ENCODE assay signal across 19 cellular contexts in the genomic region with DNA sequence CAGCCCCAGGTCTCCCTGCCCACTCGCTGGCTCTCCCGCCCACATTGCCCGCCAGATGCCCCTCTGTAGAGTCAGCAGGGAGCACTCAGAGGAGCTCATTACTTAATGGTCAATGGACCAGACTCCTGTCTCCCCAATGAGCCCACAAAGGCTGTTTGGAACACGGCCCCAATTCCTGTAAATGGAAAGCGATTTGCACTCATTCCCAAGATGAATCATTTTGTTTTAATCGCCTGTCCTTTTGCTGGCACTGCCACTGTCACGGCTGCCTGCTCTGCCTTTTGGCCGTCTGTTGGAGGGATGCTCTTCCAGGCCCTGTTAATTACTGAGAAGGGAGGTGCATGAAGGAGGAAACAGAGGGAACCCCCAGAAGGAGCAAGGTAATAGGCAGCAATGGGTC. TPM values are rescaled to one million over a fixed set of nuclear protein-coding genes. Genes with fewer than 3 reads are reported as not detected.
DNase-seq lines count a peak whose midpoint lies in the region; ATAC-seq and TF ChIP-seq lines count a peak whose summit lies in the region.
"Had no signal": no experiment of that assay in that cellular context is flagged by ENCODE, and none has a peak within 500 bp of the region (broad histone marks: within the 10 kb centered on the region; RNA-seq: fewer than 3 reads in every experiment).

No MANE protein-coding gene starts in this region.

- H3K14ac ChIP-seq in trophoblast cell (ENCODE audit: low read length), result no peak overlapping the region
- H3K14ac ChIP-seq in H9 (ENCODE audit: insufficient read depth, low read length), result no peak overlapping the region

- H3K27ac Mint-ChIP-seq in brain (peak overlapping the region; percentile 45 to 71 (median 62)), H9 (peak overlapping the region in 1 of 3 experiments; percentile 19; a peak in 1 of 7 replicates)
- H3K27ac Mint-ChIP-seq: B cell had no signal

- H3K4me1 Mint-ChIP-seq in brain (peaks cover 45% of the 10 kb centered on the region), H9 (peaks cover 0 to 8% of the 10 kb centered on the region in 2 experiments; a peak in 2 of 4 replicates)
- H3K4me1 Mint-ChIP-seq: B cell; CD4-positive, CD25-positive, alpha-beta regulatory T cell had no signal

- H3K27me3 ChIP-seq in MG63, result no peaks in the 10 kb centered on the region
- H3K27me3 ChIP-seq in trophoblast cell (ENCODE audit: insufficient read depth, low read length), result no peaks in the 10 kb centered on the region
- no peaks in the 10 kb centered on the region for H3K27me3 ChIP-seq in H9 (ENCODE audit: insufficient read depth, low read length)
- H3K27me3 ChIP-seq: SJCRH30 had no signal

- H3K36me3 ChIP-seq in MG63 (no peaks in the 10 kb centered on the region), trophoblast cell (ENCODE audit: control insufficient read depth in 1 of 2, insufficient read depth in 2 of 2, low read length in 2 of 2) (no peaks in the 10 kb centered on the region)
- H3K36me3 ChIP-seq: HAP-1, SJCRH30 had no signal

- in situ Hi-C loops in G401 (cut with HindIII; ENCODE audit: low sequenced_read_pairs) (loop anchor here (25.0 kb wide), 1 partner anchor 130 kb away; no protein-coding TSS in a partner anchor), ACHN (cut with HindIII; ENCODE audit: low pct_ligation_motif_present, low pct_unique_long_range_greater_than_20kb, low sequenced_read_pairs) (no loop called here)

- H4K8ac ChIP-seq in trophoblast cell (ENCODE audit: low read depth, low read length), result no peak overlapping the region
- H4K8ac ChIP-seq in H9 (replicated peaks; ENCODE audit: insufficient read length, low read depth, low read length), result no peak overlapping the region

- H3K9me3 ChIP-seq in MG63, result no peaks in the 10 kb centered on the region
- no peaks in the 10 kb centered on the region for H3K9me3 ChIP-seq in trophoblast cell (ENCODE audit: insufficient read depth, low read depth, low read length)
- no peaks in the 10 kb centered on the region for H3K9me3 ChIP-seq in H9 (ENCODE audit: control insufficient read depth, low read depth, low read length)
- H3K9me3 ChIP-seq: Caco-2, HAP-1, SJCRH30 had no signal

- H3K27me3 Mint-ChIP-seq in brain, result peaks cover 6% of the 10 kb centered on the region
- peaks cover 15% of the 10 kb centered on the region for H3K27me3 Mint-ChIP-seq in H9 (ENCODE audit: low read depth)

- H3K18ac ChIP-seq in trophoblast cell (ENCODE audit: low read length) (no peak overlapping the region), H9 (ENCODE audit: insufficient read length, low read depth, low read length) (no peak overlapping the region)

- no peak for ATAC-seq in GM18868 (IDR thresholded peaks at IDR 0.05; ENCODE audit: unreplicated experiment)
- ATAC-seq: PC-3 had no signal

- H4K20me1 ChIP-seq in H9 (ENCODE audit: control insufficient read depth, insufficient read depth, insufficient read length), result no peaks in the 10 kb centered on the region

- no peak overlapping the region for H2BK20ac ChIP-seq in H9 (ENCODE audit: low read depth, low read length, poor library complexity, severe bottlenecking)

- H3K79me1 ChIP-seq in trophoblast cell (ENCODE audit: low read length), result peaks cover 9% of the 10 kb centered on the region
- H3K79me1 ChIP-seq in H9 (ENCODE audit: insufficient read depth, low read depth, low read length, poor library complexity, severe bottlenecking), result no peaks in the 10 kb centered on the region

- no peak overlapping the region for H3K4me3 ChIP-seq in MG63
- H3K4me3 ChIP-seq in trophoblast cell (ENCODE audit: low read depth, low read length), result no peak overlapping the region
- H3K4me3 ChIP-seq: HAP-1, SJCRH30 had no signal

- H3K4ac ChIP-seq in trophoblast cell (ENCODE audit: low read depth, low read length) (no peak overlapping the region), H9 (ENCODE audit: low read depth, low read length) (no peak overlapping the region)

- H3K27ac ChIP-seq in trophoblast cell (ENCODE audit: low read depth, low read length) (no peak overlapping the region), H9 (ENCODE audit: insufficient read length, low read depth, low read length) (no peak overlapping the region)
- H3K27ac ChIP-seq: SJCRH30 had no signal

- H2BK12ac ChIP-seq in trophoblast cell (ENCODE audit: low read length), result peak overlapping the region; percentile 0
- H2BK12ac ChIP-seq in H9 (ENCODE audit: insufficient read length, low read depth, low read length), result no peak overlapping the region

- no peak overlapping the region for H2BK15ac ChIP-seq in H9 (ENCODE audit: low read depth, low read length)

- H4K12ac ChIP-seq in trophoblast cell (ENCODE audit: low read depth, low read length), result no peak overlapping the region

- H4K5ac ChIP-seq in H9 (ENCODE audit: insufficient read length, low read depth, low read length), result no peak overlapping the region

- no peak overlapping the region for H2AFZ ChIP-seq in trophoblast cell (ENCODE audit: insufficient read depth, low read length, poor library complexity)
- H2AFZ ChIP-seq in H9 (ENCODE audit: low read length), result no peak overlapping the region

- H3K4me1 ChIP-seq in trophoblast cell (ENCODE audit: control insufficient read depth in 1 of 2, insufficient read depth in 2 of 2, low read length in 2 of 2) (peaks cover 10 to 15% of the 10 kb centered on the region in 2 experiments), H9 (ENCODE audit: insufficient read depth, low read length) (no peaks in the 10 kb centered on the region)
- H3K4me1 ChIP-seq: Caco-2, HAP-1, SJCRH30 had no signal

- H2BK5ac ChIP-seq in trophoblast cell (ENCODE audit: low read depth, low read length, poor library complexity), result no peak overlapping the region
- H2BK5ac ChIP-seq in H9 (ENCODE audit: insufficient read length, low read length), result no peak overlapping the region

- no peak overlapping the region for H3K56ac ChIP-seq in H9 (ENCODE audit: insufficient read length, low read depth, low read length)

- H2AK5ac ChIP-seq in trophoblast cell (ENCODE audit: low read length) (no peak overlapping the region), H9 (ENCODE audit: insufficient read length, low read length) (no peak overlapping the region)

- H3K4me3 Mint-ChIP-seq in brain (peak overlapping the region in 1 of 5 experiments; percentile 8), H9 (no peak overlapping the region)
- H3K4me3 Mint-ChIP-seq: B cell; CD4-positive, CD25-positive, alpha-beta regulatory T cell had no signal

- H2BK120ac ChIP-seq in trophoblast cell (ENCODE audit: insufficient read depth, low read length, poor library complexity), result no peak overlapping the region
- no peak overlapping the region for H2BK120ac ChIP-seq in H9 (ENCODE audit: low read depth, low read length, poor library complexity, severe bottlenecking)

- H3T11ph ChIP-seq in H9 (ENCODE audit: low read length), result no peak overlapping the region

- H3K9me3 Mint-ChIP-seq in brain (no peaks in the 10 kb centered on the region), H9 (no peaks in the 10 kb centered on the region)

- H3K79me2 ChIP-seq in trophoblast cell (ENCODE audit: control insufficient read depth, insufficient read depth, low read length, poor library complexity) (peaks cover 2% of the 10 kb centered on the region), H9 (ENCODE audit: insufficient read depth, low read length) (no peaks in the 10 kb centered on the region)

- H3K23ac ChIP-seq in trophoblast cell (ENCODE audit: low read length) (no peak overlapping the region), H9 (ENCODE audit: insufficient read length, low read depth, low read length) (no peak overlapping the region)

- no CpG with 5 or more reads among the region's 8 CpGs for WGBS in trophoblast cell (ENCODE audit: extremely low coverage, insufficient coverage, insufficient read length)
- WGBS in H9 (ENCODE audit: extremely low coverage, insufficient read length, low lambda C conversion rate), result no CpG with 5 or more reads among the region's 8 CpGs

- DNase-seq in G401 (ENCODE audit: low spot score) (peak; percentile 83), MG63 (peak; percentile 38), trophoblast cell (no peak), H9 (no peak), ACHN (no peak), NCI-H82 (lab: John Stamatoyannopoulos, UW) (no peak)
- DNase-seq: Caco-2; CD4-positive, CD25-positive, alpha-beta regulatory T cell; DMS153; Kasumi-1; NCI-H1105 treated with DMSO at 0.1 percent for 48 hours; NCI-H1694 treated with DMSO at 0.1 percent for 48 hours; NCI-H345; PC-3; SJCRH30 had no signal

- peak overlapping the region; percentile 3 for H4K91ac ChIP-seq in trophoblast cell (ENCODE audit: low read depth, low read length)
- H4K91ac ChIP-seq in H9 (ENCODE audit: insufficient read length, low read depth, low read length), result no peak overlapping the region

- H3K9ac ChIP-seq in trophoblast cell (ENCODE audit: low read length) (no peak overlapping the region), H9 (ENCODE audit: extremely low read depth, insufficient read length, low read length) (no peak overlapping the region)

- no peak overlapping the region for H3K4me2 ChIP-seq in trophoblast cell (ENCODE audit: low read length)
- H3K4me2 ChIP-seq in H9 (ENCODE audit: insufficient read depth, insufficient read length, low read length), result no peak overlapping the region

- TF ChIP-seq CTCF in brain (conservative IDR thresholded peaks at IDR 0.05) (no peak), H9 (conservative IDR thresholded peaks at IDR 0.05) (no peak)

- H3K36me3 Mint-ChIP-seq in brain (no peaks in the 10 kb centered on the region), H9 (ENCODE audit: insufficient read depth in 1 of 3, low read depth in 3 of 3) (no peaks in the 10 kb centered on the region)
- H3K36me3 Mint-ChIP-seq: CD4-positive, CD25-positive, alpha-beta regulatory T cell had no signal

- H3K23me2 ChIP-seq in H9 (ENCODE audit: insufficient read length, low read depth, low read length, poor library complexity, severe bottlenecking), result no peaks in the 10 kb centered on the region

RNA-seq across cellular contexts. Expression of gene ATP2B4, which starts 44.8 kb away (rescaled TPM):
- 5.4 and 6.7 TPM in 2 replicates for total RNA-seq in G401 (2014; rRNA removed; shearing (Covaris generic))
- total RNA-seq in MG63 (2014; rRNA removed; shearing (Covaris generic); ENCODE audit: low replicate concordance), result 37.6 and 43.6 TPM in 2 replicates
- 95.2 TPM for polyA plus RNA-seq in brain (ENCODE audit: insufficient read depth, low read depth, low replicate concordance)
- polyA plus RNA-seq in trophoblast cell (2013), result 278 and 279 TPM in 2 replicates
- 14.1 and 15.7 TPM in 2 replicates for total RNA-seq in H9 (2021)

Comparison
In these comparisons a context has a peak if more than half of its experiments do, and no peak if none do; other contexts are left out.
1. DNase-seq: peak in G401 (single experiment) and MG63 (single experiment); none in trophoblast cell (0 of 2), H9 (single experiment), ACHN (single experiment) and NCI-H82 (single experiment).